ENCODE assay signal across 1 cellular context in the genomic region with DNA sequence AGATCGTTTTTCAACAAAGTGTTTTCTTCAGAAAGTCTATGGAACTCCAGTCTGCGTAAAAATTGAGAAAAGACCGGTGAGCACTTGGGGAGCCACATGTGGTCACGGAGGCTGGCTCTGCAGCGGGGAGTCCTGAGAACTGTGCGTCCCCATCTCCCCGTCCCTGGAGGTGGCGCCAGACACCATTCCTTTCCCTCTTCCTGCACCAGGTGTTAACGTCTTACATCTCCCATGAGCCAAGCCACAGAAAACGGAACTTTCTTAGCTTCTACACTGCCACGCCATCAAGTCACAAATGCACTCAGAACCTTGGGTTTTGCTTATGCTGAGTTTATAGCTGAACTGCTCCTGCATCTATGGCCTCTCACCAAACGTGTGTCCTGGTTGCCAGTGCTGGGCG.
TF ChIP-seq lines count a peak whose summit lies in the region.

No MANE protein-coding gene starts in this region.

TF ChIP-seq in HepG2, 621 proteins besides CTCF, POLR2A, EP300 and RAD21 (continued from another document and continues in another):
- TF ChIP-seq, protein P1, sequence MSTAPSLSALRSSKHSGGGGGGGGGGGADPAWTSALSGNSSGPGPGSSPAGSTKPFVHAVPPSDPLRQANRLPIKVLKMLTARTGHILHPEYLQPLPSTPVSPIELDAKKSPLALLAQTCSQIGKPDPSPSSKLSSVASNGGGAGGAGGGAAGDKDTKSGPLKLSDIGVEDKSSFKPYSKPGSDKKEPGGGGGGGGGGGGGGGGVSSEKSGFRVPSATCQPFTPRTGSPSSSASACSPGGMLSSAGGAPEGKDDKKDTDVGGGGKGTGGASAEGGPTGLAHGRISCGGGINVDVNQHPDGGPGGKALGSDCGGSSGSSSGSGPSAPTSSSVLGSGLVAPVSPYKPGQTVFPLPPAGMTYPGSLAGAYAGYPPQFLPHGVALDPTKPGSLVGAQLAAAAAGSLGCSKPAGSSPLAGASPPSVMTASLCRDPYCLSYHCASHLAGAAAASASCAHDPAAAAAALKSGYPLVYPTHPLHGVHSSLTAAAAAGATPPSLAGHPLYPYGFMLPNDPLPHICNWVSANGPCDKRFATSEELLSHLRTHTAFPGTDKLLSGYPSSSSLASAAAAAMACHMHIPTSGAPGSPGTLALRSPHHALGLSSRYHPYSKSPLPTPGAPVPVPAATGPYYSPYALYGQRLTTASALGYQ (CRISPR knock-in tag; IDR thresholded peaks at IDR 0.05), result no peak
- TF ChIP-seq IRF2 (CRISPR knock-in tag; IDR thresholded peaks at IDR 0.05) (0 out of 2 replicates have a peak, but pooled peaks have one; percentile 31), ZC3H13 (CRISPR knock-in tag; IDR thresholded peaks at IDR 0.05) (no peak), SMYD3 (CRISPR knock-in tag; IDR thresholded peaks at IDR 0.05) (no peak), CHD2 (IDR thresholded peaks at IDR 0.05; ENCODE audit: low read depth, low read length) (no peak), AHR (CRISPR knock-in tag; IDR thresholded peaks at IDR 0.05) (0 out of 2 replicates have a peak, but pooled peaks have one; percentile 16), HDAC2 (CRISPR knock-in tag; IDR thresholded peaks at IDR 0.05) (no peak), ZNF564 (CRISPR knock-in tag; IDR thresholded peaks at IDR 0.05) (no peak), ZNF207 (IDR thresholded peaks at IDR 0.05; ENCODE audit: borderline replicate concordance) (no peak), GLI4 (CRISPR knock-in tag; IDR thresholded peaks at IDR 0.05; ENCODE audit: borderline replicate concordance) (no peak), GFI1 (CRISPR knock-in tag; IDR thresholded peaks at IDR 0.05; ENCODE audit: borderline replicate concordance) (no peak), RARA (CRISPR knock-in tag; IDR thresholded peaks at IDR 0.05) (no peak), DMAP1 (CRISPR knock-in tag; IDR thresholded peaks at IDR 0.05) (no peak), ZMAT3 (CRISPR knock-in tag; conservative IDR thresholded peaks at IDR 0.05) (no peak), SIX1 (CRISPR knock-in tag; IDR thresholded peaks at IDR 0.05; ENCODE audit: borderline replicate concordance) (no peak), ZNF512 (CRISPR knock-in tag; IDR thresholded peaks at IDR 0.05) (no peak), TCF7L2 (IDR thresholded peaks at IDR 0.05; ENCODE audit: low read depth, low read length) (no peak), GLMP (CRISPR knock-in tag; IDR thresholded peaks at IDR 0.05; ENCODE audit: borderline replicate concordance) (no peak), FOSL2 (CRISPR knock-in tag; IDR thresholded peaks at IDR 0.05) (0 out of 2 replicates have a peak, but pooled peaks have one; percentile 4), TFDP1 (CRISPR knock-in tag; IDR thresholded peaks at IDR 0.05; ENCODE audit: borderline replicate concordance) (no peak), ZNF318 (CRISPR knock-in tag; IDR thresholded peaks at IDR 0.05) (0 out of 2 replicates have a peak, but pooled peaks have one; percentile 75), KLF15 (CRISPR knock-in tag; IDR thresholded peaks at IDR 0.05; ENCODE audit: borderline replicate concordance) (no peak), KDM5A (IDR thresholded peaks at IDR 0.05; ENCODE audit: borderline replicate concordance, low read length) (no peak), ZSCAN5A (CRISPR knock-in tag; IDR thresholded peaks at IDR 0.05; ENCODE audit: borderline replicate concordance) (no peak), BRCA1 (CRISPR knock-in tag; IDR thresholded peaks at IDR 0.05) (no peak), ZSCAN12 (CRISPR knock-in tag; IDR thresholded peaks at IDR 0.05) (no peak), ZSCAN31 (CRISPR knock-in tag; IDR thresholded peaks at IDR 0.05; ENCODE audit: low read depth) (no peak)
- TF ChIP-seq, protein P2, sequence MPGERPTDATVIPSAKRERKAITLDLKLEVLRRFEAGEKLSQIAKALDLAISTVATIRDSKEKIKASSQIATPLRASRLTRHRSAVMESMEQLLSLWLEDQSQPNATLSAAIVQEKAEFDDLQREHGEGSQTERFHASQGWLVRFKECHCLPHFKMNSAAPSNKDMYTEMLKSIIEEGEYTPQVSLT (CRISPR knock-in tag; IDR thresholded peaks at IDR 0.05; ENCODE audit: borderline replicate concordance, low read depth), result no peak
- TF ChIP-seq, protein P3, sequence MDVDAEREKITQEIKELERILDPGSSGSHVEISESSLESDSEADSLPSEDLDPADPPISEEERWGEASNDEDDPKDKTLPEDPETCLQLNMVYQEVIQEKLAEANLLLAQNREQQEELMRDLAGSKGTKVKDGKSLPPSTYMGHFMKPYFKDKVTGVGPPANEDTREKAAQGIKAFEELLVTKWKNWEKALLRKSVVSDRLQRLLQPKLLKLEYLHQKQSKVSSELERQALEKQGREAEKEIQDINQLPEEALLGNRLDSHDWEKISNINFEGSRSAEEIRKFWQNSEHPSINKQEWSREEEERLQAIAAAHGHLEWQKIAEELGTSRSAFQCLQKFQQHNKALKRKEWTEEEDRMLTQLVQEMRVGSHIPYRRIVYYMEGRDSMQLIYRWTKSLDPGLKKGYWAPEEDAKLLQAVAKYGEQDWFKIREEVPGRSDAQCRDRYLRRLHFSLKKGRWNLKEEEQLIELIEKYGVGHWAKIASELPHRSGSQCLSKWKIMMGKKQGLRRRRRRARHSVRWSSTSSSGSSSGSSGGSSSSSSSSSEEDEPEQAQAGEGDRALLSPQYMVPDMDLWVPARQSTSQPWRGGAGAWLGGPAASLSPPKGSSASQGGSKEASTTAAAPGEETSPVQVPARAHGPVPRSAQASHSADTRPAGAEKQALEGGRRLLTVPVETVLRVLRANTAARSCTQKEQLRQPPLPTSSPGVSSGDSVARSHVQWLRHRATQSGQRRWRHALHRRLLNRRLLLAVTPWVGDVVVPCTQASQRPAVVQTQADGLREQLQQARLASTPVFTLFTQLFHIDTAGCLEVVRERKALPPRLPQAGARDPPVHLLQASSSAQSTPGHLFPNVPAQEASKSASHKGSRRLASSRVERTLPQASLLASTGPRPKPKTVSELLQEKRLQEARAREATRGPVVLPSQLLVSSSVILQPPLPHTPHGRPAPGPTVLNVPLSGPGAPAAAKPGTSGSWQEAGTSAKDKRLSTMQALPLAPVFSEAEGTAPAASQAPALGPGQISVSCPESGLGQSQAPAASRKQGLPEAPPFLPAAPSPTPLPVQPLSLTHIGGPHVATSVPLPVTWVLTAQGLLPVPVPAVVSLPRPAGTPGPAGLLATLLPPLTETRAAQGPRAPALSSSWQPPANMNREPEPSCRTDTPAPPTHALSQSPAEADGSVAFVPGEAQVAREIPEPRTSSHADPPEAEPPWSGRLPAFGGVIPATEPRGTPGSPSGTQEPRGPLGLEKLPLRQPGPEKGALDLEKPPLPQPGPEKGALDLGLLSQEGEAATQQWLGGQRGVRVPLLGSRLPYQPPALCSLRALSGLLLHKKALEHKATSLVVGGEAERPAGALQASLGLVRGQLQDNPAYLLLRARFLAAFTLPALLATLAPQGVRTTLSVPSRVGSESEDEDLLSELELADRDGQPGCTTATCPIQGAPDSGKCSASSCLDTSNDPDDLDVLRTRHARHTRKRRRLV (CRISPR knock-in tag; IDR thresholded peaks at IDR 0.05), result no peak
